In genomic region chr7:33128990-33129805, GRCh38 we compare ENCODE assay signal across 8 cellular contexts. TPM values are rescaled to one million over a fixed set of nuclear protein-coding genes. Genes with fewer than 3 reads are reported as not detected.
DNase-seq lines count a peak whose midpoint lies in the region; ATAC-seq and TF ChIP-seq lines count a peak whose summit lies in the region.

TSS of gene BBS9 (plus strand) at chr7:33129564. CDS start at chr7:33146253, 16,689 bp downstream.

- peak within 1 kb of the TSS; percentile 95 for H3K4me3 Mint-ChIP-seq in activated T-helper 17 cell treated with anti-CD3 and anti-CD28 coated beads, Interleukin-2, amount 50 U/mL, for 72 hours
- peak within 1 kb of the TSS; percentile 94 to 99 (median 97) for H3K4me3 Mint-ChIP-seq in naive thymus-derived CD4-positive, alpha-beta T cell
- H3K4me3 Mint-ChIP-seq in stimulated activated memory B cell treated with anti-CD40 and anti-IgM and Interleukin-4, amounts not matched to agents 10 μg/mL and 1 μg/mL and 100 μg/mL, for 72 hours: peak within 1 kb of the TSS; percentile 91

- peak within 1 kb of the TSS; percentile 90 for H3K27ac Mint-ChIP-seq in activated T-helper 17 cell treated with anti-CD3 and anti-CD28 coated beads, Interleukin-2, amount 50 U/mL, for 72 hours
- peak within 1 kb of the TSS; percentile 84 to 97 (median 91) for H3K27ac Mint-ChIP-seq in naive thymus-derived CD4-positive, alpha-beta T cell
- peak within 1 kb of the TSS; percentile 79 for H3K27ac Mint-ChIP-seq in stimulated activated memory B cell treated with anti-CD40 and anti-IgM and Interleukin-4, amounts not matched to agents 10 μg/mL and 1 μg/mL and 100 μg/mL, for 72 hours

- DNase-seq in ELF-1 (ENCODE audit: low read depth, low spot score): peak; percentile 99
- DNase-seq in GOT3 (lab: John Stamatoyannopoulos, UW): peak; percentile 94
- peak; percentile 96 for DNase-seq in LHCN-M2 (ENCODE audit: low read depth)
- DNase-seq in RPMI7951 (ENCODE audit: low read depth): peak; percentile 97
- peak; percentile 93 for DNase-seq in fibroblast of mammary gland (ENCODE audit: low read depth)
- peak; percentile 83 to 90 (median 88) for DNase-seq in naive thymus-derived CD4-positive, alpha-beta T cell

- peak; percentile 98 for ATAC-seq in activated T-helper 17 cell treated with anti-CD3 and anti-CD28 coated beads, Interleukin-2, amount 50 U/mL, for 72 hours (replicated peaks)
- peak; percentile 97 for ATAC-seq in naive thymus-derived CD4-positive, alpha-beta T cell
- peak; percentile 99 for ATAC-seq in stimulated activated memory B cell treated with anti-CD40 and anti-IgM and Interleukin-4, amounts not matched to agents 10 μg/mL and 1 μg/mL and 100 μg/mL, for 72 hours

- POLR2A ChIA-PET in naive thymus-derived CD4-positive, alpha-beta T cell (lab: Charles Lee): interaction anchor here (0.6 to 1.8 kb wide), 3 partner anchors 67 to 89 kb away, joined by 3 to 9 read pairs (median 5); partner anchors contain the start of gene NT5C3A

- no peaks in the 10 kb centered on the region for H3K9me3 ChIP-seq in naive thymus-derived CD4-positive, alpha-beta T cell (ENCODE audit: control insufficient read depth in 2 of 3, low read length in 3 of 3)

- H3K4me1 Mint-ChIP-seq in activated T-helper 17 cell treated with anti-CD3 and anti-CD28 coated beads, Interleukin-2, amount 50 U/mL, for 72 hours: peaks cover 6% of the 10 kb centered on the region
- peaks cover 13 to 36% (median 25%) of the 10 kb centered on the region in 7 donors for H3K4me1 Mint-ChIP-seq in naive thymus-derived CD4-positive, alpha-beta T cell
- peaks cover 22% of the 10 kb centered on the region for H3K4me1 Mint-ChIP-seq in stimulated activated memory B cell treated with anti-CD40 and anti-IgM and Interleukin-4, amounts not matched to agents 10 μg/mL and 1 μg/mL and 100 μg/mL, for 72 hours

- H3K9me3 Mint-ChIP-seq in activated T-helper 17 cell treated with anti-CD3 and anti-CD28 coated beads, Interleukin-2, amount 50 U/mL, for 72 hours: no peaks in the 10 kb centered on the region
- H3K9me3 Mint-ChIP-seq in naive thymus-derived CD4-positive, alpha-beta T cell: peaks cover 0 to 3% (median 0%) of the 10 kb centered on the region in 11 donors
- no peaks in the 10 kb centered on the region for H3K9me3 Mint-ChIP-seq in stimulated activated memory B cell treated with anti-CD40 and anti-IgM and Interleukin-4, amounts not matched to agents 10 μg/mL and 1 μg/mL and 100 μg/mL, for 72 hours

- H3K36me3 ChIP-seq in naive thymus-derived CD4-positive, alpha-beta T cell (ENCODE audit: control insufficient read depth in 2 of 3, insufficient read depth in 3 of 3, low read length in 3 of 3): no peaks in the 10 kb centered on the region

- H3K27me3 Mint-ChIP-seq in activated T-helper 17 cell treated with anti-CD3 and anti-CD28 coated beads, Interleukin-2, amount 50 U/mL, for 72 hours: no peaks in the 10 kb centered on the region
- peaks cover 0 to 18% (median 0%) of the 10 kb centered on the region in 5 donors for H3K27me3 Mint-ChIP-seq in naive thymus-derived CD4-positive, alpha-beta T cell
- H3K27me3 Mint-ChIP-seq in stimulated activated memory B cell treated with anti-CD40 and anti-IgM and Interleukin-4, amounts not matched to agents 10 μg/mL and 1 μg/mL and 100 μg/mL, for 72 hours: no peaks in the 10 kb centered on the region

- peak within 1 kb of the TSS; percentile 78 for H3K27ac ChIP-seq in naive thymus-derived CD4-positive, alpha-beta T cell (ENCODE audit: low read depth, low read length)

- CTCF ChIA-PET in naive thymus-derived CD4-positive, alpha-beta T cell (lab: Charles Lee): interaction anchor here (1.2 kb wide), 1 partner anchor 21 kb away, joined by 5 read pairs; no protein-coding TSS in a partner anchor

- no peaks in the 10 kb centered on the region for H3K36me3 Mint-ChIP-seq in activated T-helper 17 cell treated with anti-CD3 and anti-CD28 coated beads, Interleukin-2, amount 50 U/mL, for 72 hours (ENCODE audit: low read depth)
- H3K36me3 Mint-ChIP-seq in naive thymus-derived CD4-positive, alpha-beta T cell: peaks cover 0 to 4% (median 0%) of the 10 kb centered on the region in 5 donors
- H3K36me3 Mint-ChIP-seq in stimulated activated memory B cell treated with anti-CD40 and anti-IgM and Interleukin-4, amounts not matched to agents 10 μg/mL and 1 μg/mL and 100 μg/mL, for 72 hours: peaks cover 4% of the 10 kb centered on the region

- peaks cover 6 to 9% of the 10 kb centered on the region in 2 donors for H3K4me1 ChIP-seq in naive thymus-derived CD4-positive, alpha-beta T cell (ENCODE audit: control insufficient read depth in 2 of 2, insufficient read depth in 2 of 2, low read length in 2 of 2)

- TF ChIP-seq CTCF in fibroblast of mammary gland (conservative IDR thresholded peaks at IDR 0.05; ENCODE audit: control insufficient read depth, insufficient read depth, low read depth, low read length): no peak

- intact Hi-C loops in naive thymus-derived CD4-positive, alpha-beta T cell (cut with micrococcal nuclease): loop anchor here (1.0 to 5.0 kb wide), 12 partner anchors 20 to 1908 kb away; partner anchors contain the start of genes AVL9 (in 2 of the 2), LSM5 (in 2 of the 2), RP9 (in 2 of the 2) and DPY19L1 (in 1 of the 2)

- H3K27me3 ChIP-seq in naive thymus-derived CD4-positive, alpha-beta T cell (ENCODE audit: control insufficient read depth in 2 of 2, insufficient read depth in 2 of 2, low read length in 2 of 2): no peaks in the 10 kb centered on the region

- peak within 1 kb of the TSS; percentile 93 for H3K4me3 ChIP-seq in fibroblast of mammary gland (ENCODE audit: control insufficient read depth, low read depth, low read length)
- peak within 1 kb of the TSS; percentile 80 for H3K4me3 ChIP-seq in naive thymus-derived CD4-positive, alpha-beta T cell (ENCODE audit: low read length)

RNA-seq across cellular contexts. Expression of gene BBS9, which starts in this region (rescaled TPM):
- total RNA-seq in LHCN-M2 (2014; rRNA removed): 7.3 and 12.2 TPM in 2 replicates
- 8.0 TPM for polyA plus RNA-seq in LHCN-M2 (2012)
- total RNA-seq in RPMI7951 (2014; rRNA removed; shearing (Covaris generic)): 15.9 and 16.1 TPM in 2 replicates
- 10 to 100 TPM; 11.3 to 14.4 TPM for total RNA-seq in activated T-helper 17 cell treated with anti-CD3 and anti-CD28 coated beads, Interleukin-2, amount 50 U/mL, for 72 hours
- 10 to 100 TPM; 11.7 to 31.0 (median 28.3) TPM for total RNA-seq in naive thymus-derived CD4-positive, alpha-beta T cell
- 10 to 100 TPM; 11.1 to 13.1 TPM for polyA plus RNA-seq in naive thymus-derived CD4-positive, alpha-beta T cell

Comparison
In these comparisons a context has a peak if more than half of its experiments do, and no peak if none do; other contexts are left out.
1. Peak in every context shown above with its lines: DNase-seq, ATAC-seq, H3K4me3 ChIP-seq and H3K27ac ChIP-seq.